ENCODE assay signal across 19 cellular contexts in genomic region chr7:113197274-113197673, GRCh38.
DNase-seq lines count a peak whose midpoint lies in the region; ATAC-seq and TF ChIP-seq lines count a peak whose summit lies in the region.
"Had no signal": no experiment of that assay in that cellular context is flagged by ENCODE, and none has a peak within 500 bp of the region (broad histone marks: within the 10 kb centered on the region; RNA-seq: fewer than 3 reads in every experiment).

No MANE protein-coding gene starts in this region.

- H4K20me1 ChIP-seq in SK-N-SH (ENCODE audit: insufficient read depth) = no peaks in the 10 kb centered on the region

- H3K4me1 Mint-ChIP-seq in activated CD4-positive, alpha-beta T cell treated with anti-CD3 and anti-CD28 coated beads for 36 hours = no peaks in the 10 kb centered on the region
- H3K4me1 Mint-ChIP-seq: activated naive CD8-positive, alpha-beta T cell treated with anti-CD3 and anti-CD28 coated beads, Interleukin-2, amount 10 ng/mL, durations not matched to agents 7 days and 5 days; nephron had no signal

- peak in 1 of 2 experiments; percentile 84; a peak in 2 of 4 replicates for TF ChIP-seq EP300 in SK-N-SH (IDR thresholded peaks at IDR 0.05; ENCODE audit: borderline replicate concordance in 1 of 2, low read depth in 1 of 2, low read length in 1 of 2)

- ATAC-seq in HG02970 (IDR thresholded peaks at IDR 0.05; ENCODE audit: low FRiP score, unreplicated experiment) = no peak
- ATAC-seq in activated CD4-positive, alpha-beta T cell treated with anti-CD3 and anti-CD28 coated beads for 36 hours = no peak
- ATAC-seq: heart right ventricle, HepG2, left ventricle myocardium superior had no signal

- CTCF ChIA-PET in SK-N-SH (lab: Yijun Ruan, JAX) = no interaction called here
- CTCF ChIA-PET in activated CD4-positive, alpha-beta T cell treated with anti-CD3 and anti-CD28 coated beads for 36 hours (lab: Charles Lee) = no interaction called here

- H2AFZ ChIP-seq in SK-N-SH (ENCODE audit: low read depth) = 0 out of 2 replicates have a peak overlapping the region, but pooled peaks have one; percentile 53
- H2AFZ ChIP-seq: PC-9 had no signal

- H3K27ac ChIP-seq in SK-N-SH (ENCODE audit: low read depth in 2 of 2, low read length in 1 of 2) (peak overlapping the region in 1 of 2 experiments; percentile 67; a peak in 2 of 4 replicates), adrenal gland (no peak overlapping the region)
- H3K27ac ChIP-seq: heart right ventricle, PC-9, skin epidermis, stomach had no signal

- DNase-seq in GM04503 (ENCODE audit: low read depth) = peak; percentile 60
- DNase-seq in SK-N-SH = no peak
- peak; percentile 65 for DNase-seq in fibroblast of pulmonary artery (ENCODE audit: low read depth)
- no peak for DNase-seq in adrenal gland
- no peak for DNase-seq in ureter (ENCODE audit: low spot score)
- DNase-seq in activated CD4-positive, alpha-beta T cell treated with anti-CD3 and anti-CD28 coated beads for 36 hours = no peak
- DNase-seq: activated CD4-positive, CD25-positive, alpha-beta regulatory T cell treated with anti-CD3 and anti-CD28 coated beads, Interleukin-2, amount 50 U/mL, for 72 hours; activated naive CD8-positive, alpha-beta T cell treated with anti-CD3 and anti-CD28 coated beads, Interleukin-2, amount 10 ng/mL, durations not matched to agents 7 days and 5 days; heart right ventricle; left ventricle myocardium superior; NCI-H1436; NCI-H510A treated with DMSO at 0.1 percent for 48 hours; PC-9; stomach had no signal

- H3K36me3 ChIP-seq in SK-N-SH (replicated peaks in 1 of 2; ENCODE audit: control insufficient read depth in 1 of 2, insufficient read depth in 2 of 2, low read length in 1 of 2) = no peaks in the 10 kb centered on the region
- H3K36me3 ChIP-seq in skeletal muscle satellite cell (ENCODE audit: insufficient read depth, low read length) = no peaks in the 10 kb centered on the region
- no peaks in the 10 kb centered on the region for H3K36me3 ChIP-seq in adrenal gland (replicated peaks in 1 of 2)
- H3K36me3 ChIP-seq: heart right ventricle, stomach had no signal

- H3K79me2 ChIP-seq in SK-N-SH (ENCODE audit: insufficient read depth) = no peaks in the 10 kb centered on the region

- H3K36me3 Mint-ChIP-seq in activated CD4-positive, alpha-beta T cell treated with anti-CD3 and anti-CD28 coated beads for 36 hours (ENCODE audit: low read depth) = no peaks in the 10 kb centered on the region
- H3K36me3 Mint-ChIP-seq: activated naive CD8-positive, alpha-beta T cell treated with anti-CD3 and anti-CD28 coated beads, Interleukin-2, amount 10 ng/mL, durations not matched to agents 7 days and 5 days had no signal

- TF ChIP-seq RAD21 in SK-N-SH (IDR thresholded peaks at IDR 0.05; ENCODE audit: low read length) = no peak

- TF ChIP-seq CTCF in SK-N-SH (IDR thresholded peaks at IDR 0.05) = no peak
- TF ChIP-seq CTCF in fibroblast of pulmonary artery (IDR thresholded peaks at IDR 0.05; ENCODE audit: low read length, missing control alignments) = no peak
- TF ChIP-seq CTCF in adrenal gland (IDR thresholded peaks at IDR 0.05) = no peak

- H3K4me3 ChIP-seq in SK-N-SH (ENCODE audit: low read depth in 2 of 2, low read length in 1 of 2) (no peak overlapping the region), fibroblast of pulmonary artery (replicated peaks; ENCODE audit: low read depth, low read length) (no peak overlapping the region), skeletal muscle satellite cell (ENCODE audit: low read length) (no peak overlapping the region), adrenal gland (no peak overlapping the region)
- H3K4me3 ChIP-seq: heart right ventricle, PC-9, skin epidermis, stomach had no signal

- no peak overlapping the region for H3K27ac Mint-ChIP-seq in activated CD4-positive, alpha-beta T cell treated with anti-CD3 and anti-CD28 coated beads for 36 hours
- H3K27ac Mint-ChIP-seq: activated naive CD8-positive, alpha-beta T cell treated with anti-CD3 and anti-CD28 coated beads, Interleukin-2, amount 10 ng/mL, durations not matched to agents 7 days and 5 days; nephron had no signal

- H3F3A ChIP-seq in SK-N-SH (replicated peaks; ENCODE audit: insufficient read depth) = peaks cover 26% of the 10 kb centered on the region

- POLR2A ChIA-PET in SK-N-SH (lab: Yijun Ruan, JAX) = no interaction called here
- POLR2A ChIA-PET in activated CD4-positive, alpha-beta T cell treated with anti-CD3 and anti-CD28 coated beads for 36 hours (lab: Charles Lee) = no interaction called here

- no peaks in the 10 kb centered on the region for H3K9me3 Mint-ChIP-seq in activated CD4-positive, alpha-beta T cell treated with anti-CD3 and anti-CD28 coated beads for 36 hours (ENCODE audit: low read depth)
- H3K9me3 Mint-ChIP-seq: activated naive CD8-positive, alpha-beta T cell treated with anti-CD3 and anti-CD28 coated beads, Interleukin-2, amount 10 ng/mL, durations not matched to agents 7 days and 5 days; nephron had no signal

- H3K4me3 Mint-ChIP-seq in activated CD4-positive, alpha-beta T cell treated with anti-CD3 and anti-CD28 coated beads for 36 hours = no peak overlapping the region
- H3K4me3 Mint-ChIP-seq: activated naive CD8-positive, alpha-beta T cell treated with anti-CD3 and anti-CD28 coated beads, Interleukin-2, amount 10 ng/mL, durations not matched to agents 7 days and 5 days; nephron had no signal

- H3K4me2 ChIP-seq in SK-N-SH = peak overlapping the region; percentile 48
- H3K4me2 ChIP-seq in skeletal muscle satellite cell (ENCODE audit: low read length) = peak overlapping the region; percentile 34
- H3K4me2 ChIP-seq: PC-9 had no signal

- WGBS in SK-N-SH (ENCODE audit: low lambda C conversion rate) = 7% methylated on average over 1 of the region's 1 CpG
- WGBS in adrenal gland, 4 donors = 55 to 66% (median 61%) methylated on average over 1 of the region's 1 CpG

- peaks cover 6% of the 10 kb centered on the region for H3K27me3 Mint-ChIP-seq in activated CD4-positive, alpha-beta T cell treated with anti-CD3 and anti-CD28 coated beads for 36 hours
- H3K27me3 Mint-ChIP-seq: activated naive CD8-positive, alpha-beta T cell treated with anti-CD3 and anti-CD28 coated beads, Interleukin-2, amount 10 ng/mL, durations not matched to agents 7 days and 5 days had no signal

- peak overlapping the region; percentile 27; the same call in 1 of the 2 replicates for H3K9ac ChIP-seq in SK-N-SH
- peak overlapping the region; percentile 4 for H3K9ac ChIP-seq in skeletal muscle satellite cell (ENCODE audit: low read depth, low read length)

- H3K9me3 ChIP-seq in SK-N-SH = no peaks in the 10 kb centered on the region; the same call in 1 of the 2 replicates
- no peaks in the 10 kb centered on the region for H3K9me3 ChIP-seq in skeletal muscle satellite cell (replicated peaks; ENCODE audit: low read length)
- H3K9me3 ChIP-seq in adrenal gland (replicated peaks in 1 of 3) = no peaks in the 10 kb centered on the region
- H3K9me3 ChIP-seq: heart right ventricle, stomach had no signal

- H3K4me1 ChIP-seq in SK-N-SH (ENCODE audit: control insufficient read depth in 1 of 2, insufficient read depth in 2 of 2, low read depth in 1 of 2, low read length in 1 of 2) = peaks cover 0 to 17% of the 10 kb centered on the region in 2 experiments; a peak in 2 of 4 replicates
- peaks cover 36% of the 10 kb centered on the region for H3K4me1 ChIP-seq in skeletal muscle satellite cell (ENCODE audit: control insufficient read depth, insufficient read depth, low read length)
- H3K4me1 ChIP-seq in adrenal gland (replicated peaks in 1 of 2) = no peaks in the 10 kb centered on the region
- H3K4me1 ChIP-seq: heart right ventricle, stomach had no signal

- H3K27me3 ChIP-seq in SK-N-SH (ENCODE audit: insufficient read depth) = no peaks in the 10 kb centered on the region
- H3K27me3 ChIP-seq in skeletal muscle satellite cell (ENCODE audit: control insufficient read depth, insufficient read depth, low read length) = no peaks in the 10 kb centered on the region
- H3K27me3 ChIP-seq in adrenal gland = no peaks in the 10 kb centered on the region
- H3K27me3 ChIP-seq: heart right ventricle, stomach had no signal

- TF ChIP-seq POLR2A in adrenal gland (IDR thresholded peaks at IDR 0.05) = no peak

- no peaks in the 10 kb centered on the region for H3K9me2 ChIP-seq in SK-N-SH

- intact Hi-C loops in adrenal gland (cut with DNase I) = no loop called here
- intact Hi-C loops in activated CD4-positive, alpha-beta T cell treated with anti-CD3 and anti-CD28 coated beads for 36 hours (cut with DNase I, micrococcal nuclease) = no loop called here

TF ChIP-seq in SK-N-SH, 30 proteins besides CTCF, POLR2A, EP300 and RAD21:
- TF ChIP-seq MAX (IDR thresholded peaks at IDR 0.05; ENCODE audit: low read depth) = 0 out of 2 replicates have a peak, but pooled peaks have one; percentile 48
- peak; percentile 80; the same call in 1 of the 2 replicates for TF ChIP-seq RXRA (IDR thresholded peaks at IDR 0.05; ENCODE audit: borderline replicate concordance, low read depth)
- TF ChIP-seq, protein P1, sequence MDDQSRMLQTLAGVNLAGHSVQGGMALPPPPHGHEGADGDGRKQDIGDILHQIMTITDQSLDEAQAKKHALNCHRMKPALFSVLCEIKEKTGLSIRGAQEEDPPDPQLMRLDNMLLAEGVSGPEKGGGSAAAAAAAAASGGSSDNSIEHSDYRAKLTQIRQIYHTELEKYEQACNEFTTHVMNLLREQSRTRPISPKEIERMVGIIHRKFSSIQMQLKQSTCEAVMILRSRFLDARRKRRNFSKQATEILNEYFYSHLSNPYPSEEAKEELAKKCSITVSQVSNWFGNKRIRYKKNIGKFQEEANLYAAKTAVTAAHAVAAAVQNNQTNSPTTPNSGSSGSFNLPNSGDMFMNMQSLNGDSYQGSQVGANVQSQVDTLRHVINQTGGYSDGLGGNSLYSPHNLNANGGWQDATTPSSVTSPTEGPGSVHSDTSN (IDR thresholded peaks at IDR 0.05) = peak; percentile 85
- peak; percentile 86 for TF ChIP-seq NFIC (IDR thresholded peaks at IDR 0.05; ENCODE audit: borderline replicate concordance)
- no peak for TF ChIP-seq SIN3A (IDR thresholded peaks at IDR 0.05; ENCODE audit: borderline replicate concordance, low read depth, low read length)
- TF ChIP-seq TEAD4 (IDR thresholded peaks at IDR 0.05; ENCODE audit: borderline replicate concordance, insufficient read depth) = peak; percentile 89
- TF ChIP-seq FOSL2 (IDR thresholded peaks at IDR 0.05; ENCODE audit: borderline replicate concordance, low read depth) = peak; percentile 100
- TF ChIP-seq JUND (IDR thresholded peaks at IDR 0.05) = peak; percentile 99
- peak; percentile 86 for TF ChIP-seq TCF12 (IDR thresholded peaks at IDR 0.05)
- TF ChIP-seq CHD2 (IDR thresholded peaks at IDR 0.05; ENCODE audit: low read length, partially characterized antibody) = no peak
- peak; percentile 31; the same call in 1 of the 2 replicates for TF ChIP-seq POLR2AphosphoS5 (IDR thresholded peaks at IDR 0.05; ENCODE audit: low read depth, low read length)

Comparison
In these comparisons a context has a peak if more than half of its experiments do, and no peak if none do; other contexts are left out.
1. DNase-seq: peak in GM04503 (single experiment) and fibroblast of pulmonary artery (single experiment); none in SK-N-SH (single experiment), adrenal gland (0 of 7), ureter (single experiment) and activated CD4-positive, alpha-beta T cell treated with anti-CD3 and anti-CD28 coated beads for 36 hours (single experiment).